13 cellular contexts compared by ENCODE assay signal in the genomic region with DNA sequence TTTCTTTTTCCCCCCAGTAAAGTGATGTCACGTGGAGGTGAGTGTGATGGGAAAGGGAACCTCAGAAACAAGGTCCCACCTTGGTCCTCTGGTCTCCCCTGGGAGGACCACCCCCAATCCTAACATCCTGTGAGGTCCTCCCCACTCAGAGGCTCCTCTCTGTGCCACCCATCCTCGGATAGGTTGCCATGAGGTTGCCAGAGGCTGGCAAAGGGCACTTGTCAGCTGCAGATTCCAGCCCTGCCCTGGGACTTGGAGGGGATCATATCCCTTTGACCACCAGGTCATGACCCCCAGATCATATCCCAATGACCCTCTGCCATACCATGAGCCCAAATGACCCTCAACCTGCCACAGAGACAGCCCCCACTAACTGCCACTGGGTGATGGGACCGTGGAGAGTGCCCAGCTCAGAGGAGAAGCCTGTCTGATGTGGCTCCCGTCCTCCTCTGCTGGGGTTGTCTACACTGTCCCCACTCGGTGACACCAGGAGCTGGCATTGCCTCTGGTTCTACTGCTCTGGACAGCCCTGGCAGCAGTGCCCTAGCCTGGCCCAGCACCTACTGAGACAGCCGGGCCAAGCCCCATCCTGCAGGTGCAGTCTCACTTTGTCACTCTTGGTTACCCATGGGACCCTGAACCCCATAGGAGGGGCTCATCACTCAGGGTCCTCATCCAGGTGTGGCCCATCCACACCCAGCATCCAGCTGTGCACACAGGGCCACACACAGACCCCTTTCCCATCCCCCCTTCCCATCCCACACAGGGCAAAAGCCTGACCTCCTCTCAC.
DNase-seq lines count a peak whose midpoint lies in the region; ATAC-seq, FAIRE-seq and TF ChIP-seq lines count a peak whose summit lies in the region.
"Had no signal": no experiment of that assay in that cellular context is flagged by ENCODE, and none has a peak within 500 bp of the region (broad histone marks: within the 10 kb centered on the region; RNA-seq: fewer than 3 reads in every experiment).

No MANE protein-coding gene starts in this region.

- H3K4me3 Mint-ChIP-seq in T-cell: peak overlapping the region in 2 of 3 donors; percentile 31 to 76

- H3K4me1 ChIP-seq in BLaER1 treated with 17β-estradiol and CSF1 and Interleukin-3, amounts not matched to agents 10 nM and 100 nM: peaks cover 28 to 72% (median 65%) of the 10 kb centered on the region in 10 experiments
- H3K4me1 ChIP-seq in cardiac muscle cell (ENCODE audit: low read depth) (peaks cover 47% of the 10 kb centered on the region), pancreas (peaks cover 0 to 7% (median 0%) of the 10 kb centered on the region in 3 donors)

- POLR2A ChIA-PET in T-cell (lab: Charles Lee): no interaction called here

- no peaks in the 10 kb centered on the region for H3K9me3 Mint-ChIP-seq in T-cell

- H4K20me1 ChIP-seq in BLaER1 treated with 17β-estradiol and CSF1 and Interleukin-3, amounts not matched to agents 10 nM and 100 nM: peaks cover 0 to 15% (median 0%) of the 10 kb centered on the region in 11 experiments; a peak in 1 of 22 replicates

- whole genome bisulfite sequencing in pancreas, 2 donors: 94 to 97% methylated on average over 6 of the region's 6 CpGs

- H3K9me3 ChIP-seq in BLaER1 treated with 17β-estradiol and CSF1 and Interleukin-3, amounts not matched to agents 10 nM and 100 nM (replicated peaks in 1 of 11): peaks cover 5 to 16% (median 12%) of the 10 kb centered on the region in 11 experiments; a peak in 18 of 22 replicates
- H3K9me3 ChIP-seq in cardiac muscle cell (ENCODE audit: low read depth) (peaks cover 5% of the 10 kb centered on the region), pancreas (no peaks in the 10 kb centered on the region)

- in situ Hi-C loops in GM13977 (cut with MboI; ENCODE audit: low pct_unique_long_range_greater_than_20kb, low sequenced_read_pairs, unreplicated experiment): no loop called here

- H3K27me3 Mint-ChIP-seq in T-cell: peaks cover 0 to 3% of the 10 kb centered on the region in 2 donors

- no peak overlapping the region for H3K27ac Mint-ChIP-seq in T-cell
- H3K27ac Mint-ChIP-seq: GM23338 had no signal

- H3K4me2 ChIP-seq in BLaER1 treated with 17β-estradiol and CSF1 and Interleukin-3, amounts not matched to agents 10 nM and 100 nM: peak overlapping the region in 9 of 11 experiments; percentile 75 to 99 (median 91); a peak in 18 of 22 replicates
- H3K4me2 ChIP-seq: GM23338 had no signal

- CTCF ChIA-PET in T-cell (lab: Charles Lee): no interaction called here

- intact Hi-C loops in pancreas (cut with DNase I): no loop called here

- H3K4me3 ChIP-seq in BLaER1 treated with 17β-estradiol and CSF1 and Interleukin-3, amounts not matched to agents 10 nM and 100 nM: no peak overlapping the region
- H3K4me3 ChIP-seq in cardiac muscle cell: no peak overlapping the region
- no peak overlapping the region for H3K4me3 ChIP-seq in pancreas
- H3K4me3 ChIP-seq: GM23338, lung had no signal

- TF ChIP-seq CTCF in cardiac muscle cell (IDR thresholded peaks at IDR 0.05; ENCODE audit: low read depth, low read length) (no peak), pancreas (IDR thresholded peaks at IDR 0.05) (no peak), GM13977 (IDR thresholded peaks at IDR 0.05; ENCODE audit: extremely low read depth, insufficient read depth, missing control alignments) (no peak)

- H3K27ac ChIP-seq in BLaER1 treated with 17β-estradiol and CSF1 and Interleukin-3, amounts not matched to agents 10 nM and 100 nM: no peak overlapping the region
- H3K27ac ChIP-seq in cardiac muscle cell (peak overlapping the region; percentile 95), pancreas (no peak overlapping the region)

- DNase-seq in T-cell: peak in 5 of 34 experiments; percentile 0 to 13 (median 2)
- no peak for DNase-seq in cardiac muscle cell (ENCODE audit: low read depth in 1 of 2, low spot score in 1 of 2)
- DNase-seq in pancreas: peak in 4 of 6 donors; percentile 7 to 49 (median 16)
- DNase-seq in HPDE6-E6E7 (ENCODE audit: extremely low spot score): no peak
- DNase-seq in GM13977 (ENCODE audit: low spot score): no peak
- no peak for DNase-seq in amniotic stem cell (lab: John Stamatoyannopoulos, UW)
- DNase-seq: NCI-H1417 treated with DMSO at 0.1 percent for 48 hours, NCI-H446, nucleus accumbens had no signal

- peak overlapping the region in 2 of 11 experiments; percentile 52 to 60; a peak in 2 of 22 replicates for H3K9ac ChIP-seq in BLaER1 treated with 17β-estradiol and CSF1 and Interleukin-3, amounts not matched to agents 10 nM and 100 nM

- peaks cover 0 to 3% (median 0%) of the 10 kb centered on the region in 3 donors for H3K4me1 Mint-ChIP-seq in T-cell

- no peaks in the 10 kb centered on the region; a peak in 1 of 22 replicates for H3K36me3 ChIP-seq in BLaER1 treated with 17β-estradiol and CSF1 and Interleukin-3, amounts not matched to agents 10 nM and 100 nM
- H3K36me3 ChIP-seq in cardiac muscle cell (no peaks in the 10 kb centered on the region), pancreas (no peaks in the 10 kb centered on the region)

- FAIRE-seq in pancreas (lab: Jason Lieb, UNC): no peak

- H3K36me3 Mint-ChIP-seq in T-cell: peaks cover 10% of the 10 kb centered on the region

- ATAC-seq in T-cell (replicated peaks in 1 of 4) (no peak), pancreas (no peak), HG03565 (IDR thresholded peaks at IDR 0.05; ENCODE audit: unreplicated experiment) (no peak)
- ATAC-seq: GM23338 had no signal

- peaks cover 0 to 49% (median 15%) of the 10 kb centered on the region in 11 experiments; a peak in 18 of 22 replicates for H3K27me3 ChIP-seq in BLaER1 treated with 17β-estradiol and CSF1 and Interleukin-3, amounts not matched to agents 10 nM and 100 nM
- H3K27me3 ChIP-seq in cardiac muscle cell: no peaks in the 10 kb centered on the region
- H3K27me3 ChIP-seq in pancreas: no peaks in the 10 kb centered on the region

Comparison
In these comparisons a context has a peak if more than half of its experiments do, and no peak if none do; other contexts are left out.
1. DNase-seq: peak in pancreas (4 of 6); none in cardiac muscle cell (0 of 2), HPDE6-E6E7 (single experiment), GM13977 (single experiment) and amniotic stem cell (single experiment).